ENCODE assay signal across 1 cellular context in the genomic region with DNA sequence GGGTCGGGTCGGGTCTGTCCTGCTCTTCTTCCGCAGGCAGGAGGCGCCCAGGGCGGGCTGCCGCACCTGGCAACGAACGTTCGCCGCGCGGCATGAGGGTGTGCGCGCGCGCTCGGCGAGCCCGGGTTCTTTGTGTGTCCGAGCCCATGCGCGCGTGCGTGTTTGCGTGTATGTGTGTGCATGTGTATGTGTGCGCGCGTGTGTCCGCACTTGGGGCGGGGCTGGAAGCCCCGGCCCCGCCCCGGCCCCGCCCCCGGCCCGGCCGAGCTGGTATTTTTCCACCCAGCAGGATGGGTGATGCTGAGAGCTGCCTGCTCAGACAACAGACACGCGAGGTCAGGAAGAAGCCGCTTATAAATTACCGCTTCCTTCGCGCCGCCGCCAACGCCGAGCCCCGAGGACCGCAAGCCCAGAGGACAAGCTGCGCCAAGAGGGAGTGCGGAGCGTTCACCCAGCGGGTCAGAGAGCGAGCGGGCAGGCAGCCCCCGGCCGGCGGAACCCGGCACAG.
TF ChIP-seq lines count a peak whose summit lies in the region.

SLC6A6 (plus strand) TSS at position 303 of the 508 bp plus-strand sequence. CDS start 41,029 bp downstream, outside the sequence.

TF ChIP-seq in HEK293, 187 proteins besides CTCF, POLR2A, EP300 and RAD21 (continued from another document):
- TF ChIP-seq ZNF768 (tag by site-specific recombination; IDR thresholded peaks at IDR 0.05) = no peak
- 0 out of 2 replicates have a peak, but pooled peaks have one; percentile 24 for TF ChIP-seq ZNF843 (tag by site-specific recombination; IDR thresholded peaks at IDR 0.05)
- TF ChIP-seq GLI2 (tag by site-specific recombination; IDR thresholded peaks at IDR 0.05; ENCODE audit: borderline replicate concordance, low read depth) = no peak
- TF ChIP-seq KLF17 (tag by site-specific recombination; IDR thresholded peaks at IDR 0.05) = 0 out of 2 replicates have a peak, but pooled peaks have one; percentile 44
